ENCODE assay signal across 16 cellular contexts in the genomic region with DNA sequence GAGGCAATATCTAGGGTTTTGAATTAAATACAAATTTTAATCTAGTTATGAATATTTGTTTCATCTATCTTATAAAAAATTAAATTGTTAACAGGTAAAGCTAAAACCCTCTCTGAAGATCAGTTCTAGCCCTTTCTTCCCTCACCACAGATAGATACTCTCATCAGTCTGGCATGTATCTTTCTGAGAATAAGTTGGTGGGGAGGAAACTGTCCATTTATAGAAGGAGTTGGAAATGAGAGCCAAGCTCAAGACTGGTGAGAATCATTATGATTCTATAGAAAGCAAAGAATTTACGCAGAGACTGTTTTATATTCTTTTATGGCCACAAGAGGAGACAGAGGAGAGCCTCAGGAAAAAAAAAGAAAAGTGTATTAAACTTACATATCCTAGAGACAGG. TPM values are rescaled to one million over a fixed set of nuclear protein-coding genes. Genes with fewer than 3 reads are reported as not detected.
DNase-seq lines count a peak whose midpoint lies in the region; ATAC-seq and TF ChIP-seq lines count a peak whose summit lies in the region.
"Had no signal": no experiment of that assay in that cellular context is flagged by ENCODE, and none has a peak within 500 bp of the region (broad histone marks: within the 10 kb centered on the region; RNA-seq: fewer than 3 reads in every experiment).

No MANE protein-coding gene starts in this region.

- ATAC-seq in T-helper 17 cell: no peak
- ATAC-seq in GM21528 (IDR thresholded peaks at IDR 0.05; ENCODE audit: low FRiP score, unreplicated experiment): no peak
- ATAC-seq: stimulated activated memory B cell treated with anti-CD40 and anti-IgM and Interleukin-4, amounts not matched to agents 10 μg/mL and 1 μg/mL and 100 μg/mL, for 72 hours had no signal

- peaks cover 10% of the 10 kb centered on the region for H3K36me3 Mint-ChIP-seq in T-helper 17 cell (ENCODE audit: low read depth)
- H3K36me3 Mint-ChIP-seq: memory B cell; stimulated activated memory B cell treated with anti-CD40 and anti-IgM and Interleukin-4, amounts not matched to agents 10 μg/mL and 1 μg/mL and 100 μg/mL, for 72 hours had no signal

- peaks cover 13% of the 10 kb centered on the region for H3K4me1 Mint-ChIP-seq in T-helper 17 cell
- H3K4me1 Mint-ChIP-seq: memory B cell; stimulated activated memory B cell treated with anti-CD40 and anti-IgM and Interleukin-4, amounts not matched to agents 10 μg/mL and 1 μg/mL and 100 μg/mL, for 72 hours had no signal

- H3K9me2 ChIP-seq in hepatocyte (replicated peaks; ENCODE audit: insufficient read depth): no peaks in the 10 kb centered on the region

- 73% methylated on average over 1 of the region's 1 CpG for WGBS in hepatocyte (ENCODE audit: low lambda C conversion rate, missing lambda C conversion rate)

- peak overlapping the region; percentile 13 for H3K27ac ChIP-seq in hepatocyte
- H3K27ac ChIP-seq in tibial artery: no peak overlapping the region
- H3K27ac ChIP-seq: ovary, skin epidermis had no signal

- intact Hi-C loops in tibial artery (cut with DNase I; ENCODE audit: low total_unique reads): no loop called here

- H3K4me3 Mint-ChIP-seq in T-helper 17 cell: no peak overlapping the region
- H3K4me3 Mint-ChIP-seq: memory B cell; stimulated activated memory B cell treated with anti-CD40 and anti-IgM and Interleukin-4, amounts not matched to agents 10 μg/mL and 1 μg/mL and 100 μg/mL, for 72 hours had no signal

- H3K27me3 Mint-ChIP-seq in T-helper 17 cell: no peaks in the 10 kb centered on the region
- H3K27me3 Mint-ChIP-seq: memory B cell; stimulated activated memory B cell treated with anti-CD40 and anti-IgM and Interleukin-4, amounts not matched to agents 10 μg/mL and 1 μg/mL and 100 μg/mL, for 72 hours had no signal

- H3K4me1 ChIP-seq in hepatocyte (ENCODE audit: insufficient read depth): no peaks in the 10 kb centered on the region
- peaks cover 0 to 19% (median 4%) of the 10 kb centered on the region in 4 donors for H3K4me1 ChIP-seq in tibial artery

- H2AFZ ChIP-seq in hepatocyte: no peak overlapping the region

- H3K36me3 ChIP-seq in hepatocyte (replicated peaks; ENCODE audit: insufficient read depth, low read depth): no peaks in the 10 kb centered on the region
- H3K36me3 ChIP-seq in MG63: no peaks in the 10 kb centered on the region
- no peaks in the 10 kb centered on the region for H3K36me3 ChIP-seq in tibial artery
- H3K36me3 ChIP-seq: ovary had no signal

- TF ChIP-seq CTCF in hepatocyte (IDR thresholded peaks at IDR 0.05; ENCODE audit: poor library complexity) (no peak), tibial artery (IDR thresholded peaks at IDR 0.05) (no peak)

- H4K20me1 ChIP-seq in hepatocyte (ENCODE audit: insufficient read depth, poor library complexity, severe bottlenecking): no peaks in the 10 kb centered on the region

- H3K79me2 ChIP-seq in hepatocyte: no peaks in the 10 kb centered on the region

- H3K27me3 ChIP-seq in hepatocyte (no peaks in the 10 kb centered on the region), MG63 (no peaks in the 10 kb centered on the region), tibial artery (no peaks in the 10 kb centered on the region)
- H3K27me3 ChIP-seq: ovary had no signal

- no peak overlapping the region for H3K4me3 ChIP-seq in hepatocyte
- no peak overlapping the region for H3K4me3 ChIP-seq in MG63
- no peak overlapping the region for H3K4me3 ChIP-seq in tibial artery
- H3K4me3 ChIP-seq: ovary, skin epidermis had no signal

- peak overlapping the region; percentile 32 for H3K27ac Mint-ChIP-seq in T-helper 17 cell
- H3K27ac Mint-ChIP-seq: memory B cell; stimulated activated memory B cell treated with anti-CD40 and anti-IgM and Interleukin-4, amounts not matched to agents 10 μg/mL and 1 μg/mL and 100 μg/mL, for 72 hours had no signal

- DNase-seq in A172 (ENCODE audit: low spot score): peak; percentile 29
- peak; percentile 64 for DNase-seq in EH (ENCODE audit: low read depth)
- no peak for DNase-seq in T-helper 17 cell
- DNase-seq in hepatocyte (ENCODE audit: low spot score): no peak
- no peak for DNase-seq in MG63
- DNase-seq in activated CD4-positive, CD25-positive, alpha-beta regulatory T cell (lab: John Stamatoyannopoulos, UW): no peak
- DNase-seq in tibial artery: no peak
- DNase-seq: central memory CD4-positive, alpha-beta T cell; DMS53; GOT3; NCI-H345; ovary had no signal

- H3K9me3 ChIP-seq in T-helper 17 cell (ENCODE audit: control insufficient read depth, low read length, poor library complexity, severe bottlenecking) (no peaks in the 10 kb centered on the region), hepatocyte (ENCODE audit: low read depth) (no peaks in the 10 kb centered on the region), MG63 (no peaks in the 10 kb centered on the region), tibial artery (no peaks in the 10 kb centered on the region)
- H3K9me3 ChIP-seq: ovary had no signal

- peak overlapping the region; percentile 38 for H3K4me2 ChIP-seq in hepatocyte

RNA-seq across cellular contexts. Expression of gene STARD4, which starts 59.0 kb away (rescaled TPM):
- 30.4 and 36.9 TPM in 2 replicates for total RNA-seq in A172 (2014; rRNA removed; shearing (Covaris generic))
- total RNA-seq in T-helper 17 cell (10 to 100 TPM; 18.8 to 29.9 TPM), hepatocyte (126 and 129 TPM in 2 replicates)
- 35.0 and 39.9 TPM in 2 replicates for polyA plus RNA-seq in hepatocyte
- 9.8 and 13.5 TPM in 2 replicates for total RNA-seq in MG63 (2014; rRNA removed; shearing (Covaris generic); ENCODE audit: low replicate concordance)

Comparison
In these comparisons a context has a peak if more than half of its experiments do, and no peak if none do; other contexts are left out.
1. DNase-seq: peak in A172 (single experiment) and EH (single experiment); none in T-helper 17 cell (0 of 3), hepatocyte (single experiment), MG63 (single experiment), activated CD4-positive, CD25-positive, alpha-beta regulatory T cell (0 of 4) and tibial artery (0 of 2).